In the genomic region with DNA sequence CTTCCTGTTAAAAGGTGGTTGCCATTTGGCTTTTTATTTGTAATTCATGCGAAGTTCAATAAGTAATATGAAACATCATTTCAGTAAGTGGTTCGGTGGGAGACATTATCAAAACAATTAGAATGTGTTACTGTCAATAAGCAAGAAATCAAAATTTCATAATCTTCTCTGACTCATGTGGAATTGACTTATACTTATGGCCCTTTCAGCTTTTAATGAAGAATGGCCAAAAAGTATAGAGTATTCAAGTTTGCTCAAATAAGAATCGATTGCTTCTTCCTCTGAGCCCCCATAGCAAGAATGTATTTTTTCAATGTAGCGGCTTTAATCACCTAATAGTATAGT, we compare ENCODE assay signal across 10 cellular contexts.
DNase-seq lines count a peak whose midpoint lies in the region; ATAC-seq and TF ChIP-seq lines count a peak whose summit lies in the region.
"Had no signal": no experiment of that assay in that cellular context is flagged by ENCODE, and none has a peak within 500 bp of the region (broad histone marks: within the 10 kb centered on the region; RNA-seq: fewer than 3 reads in every experiment).

No MANE protein-coding gene starts in this region.

- H3K79me2 ChIP-seq in mammary epithelial cell (ENCODE audit: insufficient read depth, low read length) (no peaks in the 10 kb centered on the region), H9 (ENCODE audit: insufficient read depth, low read length) (no peaks in the 10 kb centered on the region)

- H3K36me3 Mint-ChIP-seq in mesothelial cell of epicardium = no peaks in the 10 kb centered on the region
- H3K36me3 Mint-ChIP-seq in CD4-positive, alpha-beta T cell (ENCODE audit: low read depth) = no peaks in the 10 kb centered on the region
- H3K36me3 Mint-ChIP-seq in H9 (ENCODE audit: insufficient read depth in 1 of 3, low read depth in 3 of 3) = no peaks in the 10 kb centered on the region

- dilution Hi-C loops in mammary epithelial cell (cut with HindIII; ENCODE audit: low sequenced_read_pairs) = no loop called here

- H3K56ac ChIP-seq in H9 (ENCODE audit: insufficient read length, low read depth, low read length) = no peak overlapping the region

- H3K27ac Mint-ChIP-seq in mesothelial cell of epicardium = peak overlapping the region; percentile 82
- H3K27ac Mint-ChIP-seq in CD4-positive, alpha-beta T cell = no peak overlapping the region
- no peak overlapping the region; a peak in 1 of 7 replicates for H3K27ac Mint-ChIP-seq in H9

- no peak overlapping the region for H4K5ac ChIP-seq in H9 (ENCODE audit: insufficient read length, low read depth, low read length)

- H2BK120ac ChIP-seq in H9 (ENCODE audit: low read depth, low read length, poor library complexity, severe bottlenecking) = no peak overlapping the region

- H3T11ph ChIP-seq in H9 (ENCODE audit: low read length) = no peak overlapping the region

- ATAC-seq in CD4-positive, alpha-beta T cell (ENCODE audit: poor library complexity) = no peak

- H3K4ac ChIP-seq in H9 (ENCODE audit: low read depth, low read length) = no peak overlapping the region

- peaks cover 43% of the 10 kb centered on the region for H3K4me1 Mint-ChIP-seq in mesothelial cell of epicardium
- H3K4me1 Mint-ChIP-seq in CD4-positive, alpha-beta T cell (ENCODE audit: low read depth) = peaks cover 5% of the 10 kb centered on the region
- H3K4me1 Mint-ChIP-seq in H9 = peaks cover 16 to 26% of the 10 kb centered on the region in 2 experiments
- H3K4me1 Mint-ChIP-seq: naive B cell had no signal

- H3K4me3 Mint-ChIP-seq in mesothelial cell of epicardium (no peak overlapping the region), H9 (no peak overlapping the region)
- H3K4me3 Mint-ChIP-seq in CD4-positive, alpha-beta T cell = no peak overlapping the region
- H3K4me3 Mint-ChIP-seq: CD4-positive, CD25-positive, alpha-beta regulatory T cell; naive B cell had no signal

- no peak overlapping the region for H2AK5ac ChIP-seq in H9 (ENCODE audit: insufficient read length, low read length)

- peaks cover 23% of the 10 kb centered on the region for H3K4me1 ChIP-seq in SJSA1 (replicated peaks)
- H3K4me1 ChIP-seq in mammary epithelial cell (ENCODE audit: insufficient read depth, low read length) = peaks cover 20% of the 10 kb centered on the region
- 0 out of 2 replicates have a peak, but pooled peaks cover 5% of the 10 kb centered on the region for H3K4me1 ChIP-seq in H9 (ENCODE audit: insufficient read depth, low read length)

- no peak overlapping the region for H3K18ac ChIP-seq in H9 (ENCODE audit: insufficient read length, low read depth, low read length)

- CTCF ChIA-PET in mammary epithelial cell (lab: Charles Lee; ENCODE audit: low non-redundant PET) = no interaction called here
- CTCF ChIA-PET in CD4-positive, alpha-beta T cell (lab: Charles Lee) = no interaction called here

- no peaks in the 10 kb centered on the region for H3K23me2 ChIP-seq in H9 (ENCODE audit: insufficient read length, low read depth, low read length, poor library complexity, severe bottlenecking)

- DNase-seq in SJSA1 (ENCODE audit: low read depth in 1 of 2, low spot score in 2 of 2) = no peak
- DNase-seq in mammary epithelial cell = no peak
- no peak for DNase-seq in mesothelial cell of epicardium (ENCODE audit: low spot score in 2 of 2, unreplicated experiment in 2 of 2)
- DNase-seq in SW 1271 (lab: John Stamatoyannopoulos, UW) = no peak
- no peak for DNase-seq in CD4-positive, alpha-beta T cell
- no peak for DNase-seq in H9
- DNase-seq: naive B cell, NCI-H2107 had no signal

- H3K9me3 ChIP-seq in SJSA1 (replicated peaks) = no peaks in the 10 kb centered on the region
- H3K9me3 ChIP-seq in mammary epithelial cell (replicated peaks; ENCODE audit: insufficient read depth, low read length) = no peaks in the 10 kb centered on the region
- no peaks in the 10 kb centered on the region for H3K9me3 ChIP-seq in CD4-positive, alpha-beta T cell (ENCODE audit: control insufficient read depth, low read length)
- no peaks in the 10 kb centered on the region for H3K9me3 ChIP-seq in H9 (ENCODE audit: control insufficient read depth, low read depth, low read length)

- H3K36me3 ChIP-seq in SJSA1 (no peaks in the 10 kb centered on the region), mammary epithelial cell (ENCODE audit: insufficient read depth, low read length) (no peaks in the 10 kb centered on the region)

- no TSS peak for BruUV-seq in mammary epithelial cell (replicated peaks; lab: Mats Ljungman, UMichigan)

- no peaks in the 10 kb centered on the region for H3K27me3 Mint-ChIP-seq in mesothelial cell of epicardium (ENCODE audit: low read depth)
- no peaks in the 10 kb centered on the region for H3K27me3 Mint-ChIP-seq in CD4-positive, alpha-beta T cell
- no peaks in the 10 kb centered on the region for H3K27me3 Mint-ChIP-seq in H9 (ENCODE audit: low read depth)
- H3K27me3 Mint-ChIP-seq: CD4-positive, CD25-positive, alpha-beta regulatory T cell; naive B cell had no signal

- H2BK20ac ChIP-seq in H9 (ENCODE audit: low read depth, low read length, poor library complexity, severe bottlenecking) = no peak overlapping the region

- H4K20me1 ChIP-seq in mammary epithelial cell (ENCODE audit: insufficient read depth, low read length) = no peaks in the 10 kb centered on the region
- no peaks in the 10 kb centered on the region for H4K20me1 ChIP-seq in H9 (ENCODE audit: control insufficient read depth, insufficient read depth, insufficient read length)

- H4K8ac ChIP-seq in H9 (replicated peaks; ENCODE audit: insufficient read length, low read depth, low read length) = no peak overlapping the region

- no peaks in the 10 kb centered on the region for H3K9me3 Mint-ChIP-seq in mesothelial cell of epicardium
- no peaks in the 10 kb centered on the region for H3K9me3 Mint-ChIP-seq in CD4-positive, alpha-beta T cell
- no peaks in the 10 kb centered on the region for H3K9me3 Mint-ChIP-seq in H9
- H3K9me3 Mint-ChIP-seq: CD4-positive, CD25-positive, alpha-beta regulatory T cell; naive B cell had no signal

- no peak overlapping the region for H3K14ac ChIP-seq in H9 (ENCODE audit: insufficient read depth, low read length)

- H3K4me3 ChIP-seq in SJSA1 = no peak overlapping the region
- no peak overlapping the region for H3K4me3 ChIP-seq in mammary epithelial cell (replicated peaks in 1 of 3; ENCODE audit: insufficient read depth in 1 of 3, low read depth in 2 of 3, low read length in 3 of 3)

- no peak overlapping the region for H4K91ac ChIP-seq in H9 (ENCODE audit: insufficient read length, low read depth, low read length)

- H2AFZ ChIP-seq in mammary epithelial cell (ENCODE audit: low read depth, low read length) (peak overlapping the region; percentile 46), H9 (ENCODE audit: low read length) (no peak overlapping the region)

- no peaks in the 10 kb centered on the region for H3K27me3 ChIP-seq in SJSA1 (replicated peaks)
- H3K27me3 ChIP-seq in mammary epithelial cell (ENCODE audit: insufficient read depth, low read length) = no peaks in the 10 kb centered on the region
- H3K27me3 ChIP-seq in CD4-positive, alpha-beta T cell (ENCODE audit: control insufficient read depth, insufficient read depth, low read length) = no peaks in the 10 kb centered on the region
- no peaks in the 10 kb centered on the region for H3K27me3 ChIP-seq in H9 (ENCODE audit: insufficient read depth, low read length)

- H2BK15ac ChIP-seq in H9 (ENCODE audit: low read depth, low read length) = no peak overlapping the region

- H3K4me2 ChIP-seq in mammary epithelial cell (ENCODE audit: insufficient read depth, low read depth, low read length) (peak overlapping the region; percentile 34), H9 (ENCODE audit: insufficient read depth, insufficient read length, low read length) (no peak overlapping the region)

- intact Hi-C loops in mammary epithelial cell (cut with micrococcal nuclease) = no loop called here
- intact Hi-C loops in CD4-positive, alpha-beta T cell (cut with DNase I, micrococcal nuclease) = no loop called here

- no peak overlapping the region for H2BK5ac ChIP-seq in H9 (ENCODE audit: insufficient read length, low read length)

- H3K23ac ChIP-seq in H9 (ENCODE audit: insufficient read length, low read depth, low read length) = no peak overlapping the region

- in situ Hi-C loops in mammary epithelial cell (cut with MboI; ENCODE audit: low sequenced_read_pairs in 2 of 2) = loop anchor here in 1 of 2 donors (25.0 kb wide), 1 partner anchor 214 kb away; no protein-coding TSS in a partner anchor

- H3K27ac ChIP-seq in SJSA1 (peak overlapping the region; percentile 20; the same call in 1 of the 2 replicates), mammary epithelial cell (ENCODE audit: insufficient read depth, low read depth, low read length) (no peak overlapping the region), temporal lobe (ENCODE audit: low read depth, low read length) (peak overlapping the region; percentile 86), H9 (ENCODE audit: insufficient read length, low read depth, low read length) (no peak overlapping the region)
- H3K27ac ChIP-seq in CD4-positive, alpha-beta T cell (ENCODE audit: low read depth, low read length) = no peak overlapping the region

- no peak overlapping the region for H3K9ac ChIP-seq in mammary epithelial cell (ENCODE audit: insufficient read depth, low read length)
- H3K9ac ChIP-seq in H9 (ENCODE audit: extremely low read depth, insufficient read length, low read length) = no peak overlapping the region

- H2BK12ac ChIP-seq in H9 (ENCODE audit: insufficient read length, low read depth, low read length) = no peak overlapping the region

- POLR2A ChIA-PET in CD4-positive, alpha-beta T cell (lab: Charles Lee) = no interaction called here

- no peaks in the 10 kb centered on the region for H3K79me1 ChIP-seq in H9 (ENCODE audit: insufficient read depth, low read depth, low read length, poor library complexity, severe bottlenecking)

- TF ChIP-seq CTCF in mammary epithelial cell (conservative IDR thresholded peaks at IDR 0.05 in 1 of 2, IDR thresholded peaks at IDR 0.05 in 1 of 2; ENCODE audit: extremely low read depth in 1 of 2, insufficient read depth in 1 of 2, low read depth in 1 of 2, low read length in 2 of 2) (no peak), mesothelial cell of epicardium (IDR thresholded peaks at IDR 0.05; ENCODE audit: unreplicated experiment) (no peak), H9 (conservative IDR thresholded peaks at IDR 0.05) (no peak)
- TF ChIP-seq CTCF in CD4-positive, alpha-beta T cell (IDR thresholded peaks at IDR 0.05) = no peak

- WGBS in mammary epithelial cell (ENCODE audit: low coverage, missing lambda C conversion rate) = 67% methylated on average over 4 of the region's 4 CpGs
- no CpG with 5 or more reads among the region's 4 CpGs for WGBS in H9 (ENCODE audit: extremely low coverage, insufficient read length, low lambda C conversion rate)

Comparison
In these comparisons a context has a peak if more than half of its experiments do, and no peak if none do; other contexts are left out.
1. H3K27ac ChIP-seq: peak in SJSA1 (single experiment) and temporal lobe (single experiment); none in mammary epithelial cell (single experiment), CD4-positive, alpha-beta T cell (single experiment) and H9 (single experiment).